Comparison of ENCODE assay signal across 9 cellular contexts in genomic region chr7:36128448-36129047, GRCh38. TPM values are rescaled to one million over a fixed set of nuclear protein-coding genes. Genes with fewer than 3 reads are reported as not detected.
DNase-seq lines count a peak whose midpoint lies in the region; ATAC-seq and TF ChIP-seq lines count a peak whose summit lies in the region.
"Had no signal": no experiment of that assay in that cellular context is flagged by ENCODE, and none has a peak within 500 bp of the region (broad histone marks: within the 10 kb centered on the region; RNA-seq: fewer than 3 reads in every experiment).

No MANE protein-coding gene starts in this region.

- no peaks in the 10 kb centered on the region for H3K79me2 ChIP-seq in PC-3 (ENCODE audit: low read length)

- peak overlapping the region; percentile 79 for H3K4me2 ChIP-seq in PC-3 (ENCODE audit: low read length)
- H3K4me2 ChIP-seq: BLaER1 treated with 17β-estradiol and CSF1 and Interleukin-3, amounts not matched to agents 10 nM and 100 nM had no signal

- no peaks in the 10 kb centered on the region for H3K9me2 ChIP-seq in PC-3 (replicated peaks; ENCODE audit: low read length)

- H3K27me3 ChIP-seq in PC-3 (ENCODE audit: low read length): no peaks in the 10 kb centered on the region
- no peaks in the 10 kb centered on the region for H3K27me3 ChIP-seq in esophagus squamous epithelium
- H3K27me3 ChIP-seq: BLaER1 treated with 17β-estradiol and CSF1 and Interleukin-3, amounts not matched to agents 10 nM and 100 nM had no signal

- DNase-seq in NCI-H1436 (lab: John Stamatoyannopoulos, UW): peak; percentile 16
- no peak for DNase-seq in NCI-H1436 treated with DMSO at 0.1 percent for 48 hours (lab: John Stamatoyannopoulos, UW)
- DNase-seq in PC-3: peak; percentile 96
- no peak for DNase-seq in esophagus squamous epithelium (lab: John Stamatoyannopoulos, UW)
- DNase-seq in myocyte (ENCODE audit: low read depth): peak; percentile 93
- no peak for DNase-seq in NCI-H345 (lab: John Stamatoyannopoulos, UW)
- no peak for DNase-seq in activated effector memory CD4-positive, alpha-beta T cell treated with Interleukin-2 at 50 U/mL for 16 hours
- DNase-seq in activated CD4-positive, alpha-beta T cell treated with anti-CD3 and anti-CD28 coated beads for 4 hours: no peak

- CTCF ChIA-PET in PC-3 (lab: Charles Lee): interaction anchor here (0.5 to 1.0 kb wide), 8 partner anchors 13 to 164 kb away, joined by 3 to 11 read pairs (median 4); no protein-coding TSS in a partner anchor

- WGBS in esophagus squamous epithelium, 2 donors: 27 to 30% methylated on average over 8 to 10 of the region's 10 CpGs

- no peaks in the 10 kb centered on the region for H3F3A ChIP-seq in PC-3 (ENCODE audit: low read length, unreplicated experiment)

- H3K9me3 ChIP-seq in PC-3 (ENCODE audit: low read length): no peaks in the 10 kb centered on the region
- no peaks in the 10 kb centered on the region for H3K9me3 ChIP-seq in esophagus squamous epithelium

- no peaks in the 10 kb centered on the region for H3K36me3 ChIP-seq in PC-3 (ENCODE audit: low read depth, low read length)
- H3K36me3 ChIP-seq in esophagus squamous epithelium: no peaks in the 10 kb centered on the region
- H3K36me3 ChIP-seq: BLaER1 treated with 17β-estradiol and CSF1 and Interleukin-3, amounts not matched to agents 10 nM and 100 nM had no signal

- POLR2A ChIA-PET in PC-3 (lab: Charles Lee; ENCODE audit: unreplicated experiment): interaction anchor here (0.5 to 0.7 kb wide), 3 partner anchors 91 to 136 kb away, joined by 3 to 4 read pairs (median 3); no protein-coding TSS in a partner anchor

- H3K9ac ChIP-seq in PC-3 (ENCODE audit: low read length): peak overlapping the region; percentile 79
- H3K9ac ChIP-seq: BLaER1 treated with 17β-estradiol and CSF1 and Interleukin-3, amounts not matched to agents 10 nM and 100 nM had no signal

- peaks cover 19% of the 10 kb centered on the region for H3K4me1 ChIP-seq in PC-3 (ENCODE audit: insufficient read depth, low read length)
- peaks cover 23 to 50% (median 26%) of the 10 kb centered on the region in 3 donors for H3K4me1 ChIP-seq in esophagus squamous epithelium

- TF ChIP-seq POLR2A in esophagus squamous epithelium (IDR thresholded peaks at IDR 0.05): no peak

- H2AFZ ChIP-seq in PC-3 (ENCODE audit: low read length): peak overlapping the region; percentile 54

- BruUV-seq in PC-3 (replicated peaks; lab: Mats Ljungman, UMichigan): TSS peak; percentile 58

- ATAC-seq in PC-3: peak; percentile 89

- intact Hi-C loops in PC-3 (cut with micrococcal nuclease): loop anchor here (1.0 kb wide), 4 partner anchors 24 to 162 kb away; no protein-coding TSS in a partner anchor
- intact Hi-C loops in esophagus squamous epithelium (cut with DNase I): no loop called here

- H3K4me3 ChIP-seq in PC-3 (ENCODE audit: low read length): peak overlapping the region; percentile 56
- H3K4me3 ChIP-seq in esophagus squamous epithelium: peak overlapping the region in 2 of 4 donors; percentile 14 to 46
- H3K4me3 ChIP-seq: BLaER1 treated with 17β-estradiol and CSF1 and Interleukin-3, amounts not matched to agents 10 nM and 100 nM had no signal

- peak overlapping the region; percentile 97 for H3K27ac ChIP-seq in PC-3 (ENCODE audit: low read length)
- H3K27ac ChIP-seq in esophagus squamous epithelium: peak overlapping the region; percentile 64 to 85 (median 78)
- H3K27ac ChIP-seq: BLaER1 treated with 17β-estradiol and CSF1 and Interleukin-3, amounts not matched to agents 10 nM and 100 nM had no signal

- H4K20me1 ChIP-seq in PC-3 (ENCODE audit: low read length): no peaks in the 10 kb centered on the region
- H4K20me1 ChIP-seq: BLaER1 treated with 17β-estradiol and CSF1 and Interleukin-3, amounts not matched to agents 10 nM and 100 nM had no signal

- TF ChIP-seq CTCF in PC-3 (conservative IDR thresholded peaks at IDR 0.05; ENCODE audit: low read depth, low read length) (peak; percentile 88), esophagus squamous epithelium (IDR thresholded peaks at IDR 0.05) (peak; percentile 65 to 89 (median 82))

RNA-seq across cellular contexts. Expression of gene EEPD1, which starts 24.5 kb away (rescaled TPM):
- total RNA-seq in PC-3 (2014; rRNA removed) (28.3 and 31.8 TPM in 2 replicates), esophagus squamous epithelium (10 to 100 TPM in 1 of 4 donors, 1 to 10 TPM in 3; 2.3 to 10.2 (median 4.8) TPM), myocyte (4.3 and 5.6 TPM in 2 replicates)
- 11.0 TPM for polyA plus RNA-seq in myocyte (2012)

Comparison
In these comparisons a context has a peak if more than half of its experiments do, and no peak if none do; other contexts are left out.
1. DNase-seq: peak in NCI-H1436 (single experiment), PC-3 (single experiment) and myocyte (single experiment); none in NCI-H1436 treated with DMSO at 0.1 percent for 48 hours (single experiment), esophagus squamous epithelium (single experiment), NCI-H345 (single experiment), activated effector memory CD4-positive, alpha-beta T cell treated with Interleukin-2 at 50 U/mL for 16 hours (single experiment) and activated CD4-positive, alpha-beta T cell treated with anti-CD3 and anti-CD28 coated beads for 4 hours (0 of 2).